In the genomic region with DNA sequence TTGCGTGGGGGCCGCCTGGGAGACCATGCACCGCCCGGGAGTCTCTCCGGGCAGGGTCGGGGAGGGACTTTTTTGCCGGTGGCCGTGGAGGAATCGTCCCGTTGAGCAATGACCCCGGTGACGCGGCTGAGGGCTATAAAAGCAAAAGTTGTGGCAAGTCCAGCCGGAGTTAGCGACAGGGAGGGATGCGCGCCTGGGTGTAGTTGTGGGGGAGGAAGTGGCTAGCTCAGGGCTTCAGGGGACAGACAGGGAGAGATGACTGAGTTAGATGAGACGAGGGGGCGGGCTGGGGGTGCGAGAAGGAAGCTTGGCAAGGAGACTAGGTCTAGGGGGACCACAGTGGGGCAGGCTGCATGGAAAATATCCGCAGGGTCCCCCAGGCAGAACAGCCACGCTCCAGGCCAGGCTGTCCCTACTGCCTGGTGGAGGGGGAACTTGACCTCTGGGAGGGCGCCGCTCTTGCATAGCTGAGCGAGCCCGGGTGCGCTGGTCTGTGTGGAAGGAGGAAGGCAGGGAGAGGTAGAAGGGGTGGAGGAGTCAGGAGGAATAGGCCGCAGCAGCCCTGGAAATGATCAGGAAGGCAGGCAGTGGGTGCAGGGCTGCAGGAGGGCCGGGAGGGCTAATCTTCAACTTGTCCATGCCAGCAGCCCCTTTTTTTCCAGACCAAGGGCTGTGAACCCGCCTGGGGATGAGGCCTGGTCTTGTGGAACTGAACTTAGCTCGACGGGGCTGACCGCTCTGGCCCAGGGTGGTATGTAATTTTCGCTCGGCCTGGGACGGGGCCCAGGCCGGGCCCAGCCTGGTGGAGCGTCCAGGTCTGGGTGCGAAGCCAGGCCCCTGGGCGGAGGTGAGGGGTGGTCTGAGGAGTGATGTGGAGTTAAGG, we compare ENCODE assay signal across 1 cellular context.
A peak's percentile ranks its signal among the peaks of the same experiment; 100 is the strongest.
TF ChIP-seq lines count a peak whose summit lies in the region.

TSS of gene NEAT1 (plus strand) at position 166 of the 883 bp plus-strand sequence.

TF ChIP-seq in K562, 482 proteins besides CTCF, POLR2A, EP300 and RAD21 (continued from another document and continues in another):
- TF ChIP-seq, protein P1, sequence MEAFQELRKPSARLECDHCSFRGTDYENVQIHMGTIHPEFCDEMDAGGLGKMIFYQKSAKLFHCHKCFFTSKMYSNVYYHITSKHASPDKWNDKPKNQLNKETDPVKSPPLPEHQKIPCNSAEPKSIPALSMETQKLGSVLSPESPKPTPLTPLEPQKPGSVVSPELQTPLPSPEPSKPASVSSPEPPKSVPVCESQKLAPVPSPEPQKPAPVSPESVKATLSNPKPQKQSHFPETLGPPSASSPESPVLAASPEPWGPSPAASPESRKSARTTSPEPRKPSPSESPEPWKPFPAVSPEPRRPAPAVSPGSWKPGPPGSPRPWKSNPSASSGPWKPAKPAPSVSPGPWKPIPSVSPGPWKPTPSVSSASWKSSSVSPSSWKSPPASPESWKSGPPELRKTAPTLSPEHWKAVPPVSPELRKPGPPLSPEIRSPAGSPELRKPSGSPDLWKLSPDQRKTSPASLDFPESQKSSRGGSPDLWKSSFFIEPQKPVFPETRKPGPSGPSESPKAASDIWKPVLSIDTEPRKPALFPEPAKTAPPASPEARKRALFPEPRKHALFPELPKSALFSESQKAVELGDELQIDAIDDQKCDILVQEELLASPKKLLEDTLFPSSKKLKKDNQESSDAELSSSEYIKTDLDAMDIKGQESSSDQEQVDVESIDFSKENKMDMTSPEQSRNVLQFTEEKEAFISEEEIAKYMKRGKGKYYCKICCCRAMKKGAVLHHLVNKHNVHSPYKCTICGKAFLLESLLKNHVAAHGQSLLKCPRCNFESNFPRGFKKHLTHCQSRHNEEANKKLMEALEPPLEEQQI (IDR thresholded peaks at IDR 0.05): no peak
- TF ChIP-seq ZNF436 (CRISPR knock-in tag; IDR thresholded peaks at IDR 0.05) (peak; percentile 99), WHSC1 (IDR thresholded peaks at IDR 0.05; ENCODE audit: low read length) (no peak), ZBTB12 (CRISPR knock-in tag; IDR thresholded peaks at IDR 0.05) (peak; percentile 69), C11orf30 (IDR thresholded peaks at IDR 0.05; ENCODE audit: low read depth) (no peak), ZNF449 (CRISPR knock-in tag; IDR thresholded peaks at IDR 0.05) (peak; percentile 83), SAFB2 (IDR thresholded peaks at IDR 0.05; ENCODE audit: borderline replicate concordance, low read depth, low read length, severe bottlenecking) (no peak), PRPF4 (IDR thresholded peaks at IDR 0.05; ENCODE audit: insufficient read depth, low read depth, low read length, poor library complexity, severe bottlenecking) (peak; percentile 100), HDAC2 (IDR thresholded peaks at IDR 0.05) (peak; percentile 85), MAFG (tag; conservative IDR thresholded peaks at IDR 0.05) (peak; percentile 41; the same call in 1 of the 2 replicates), CREB5 (CRISPR knock-in tag; IDR thresholded peaks at IDR 0.05) (peak; percentile 100), ZHX1 (conservative IDR thresholded peaks at IDR 0.05; ENCODE audit: low read length) (peak; percentile 67; the same call in 1 of the 2 replicates), SMAD4 (CRISPR knock-in tag; conservative IDR thresholded peaks at IDR 0.05) (peak; percentile 95), HDAC3 (IDR thresholded peaks at IDR 0.05; ENCODE audit: borderline replicate concordance, partially characterized antibody) (no peak), NKRF (IDR thresholded peaks at IDR 0.05; ENCODE audit: borderline replicate concordance) (peak; percentile 85), LARP7 (IDR thresholded peaks at IDR 0.05) (peak; percentile 99), RFX5 (IDR thresholded peaks at IDR 0.05; ENCODE audit: low read depth, low read length) (no peak; the same call in 1 of the 2 replicates), ZNF707 (CRISPR knock-in tag; conservative IDR thresholded peaks at IDR 0.05) (no peak), NEUROD1 (IDR thresholded peaks at IDR 0.05; ENCODE audit: borderline replicate concordance, low read depth, low read length, partially characterized antibody) (peak; percentile 96), MBD2 (IDR thresholded peaks at IDR 0.05; ENCODE audit: borderline replicate concordance, low read depth) (peak; percentile 97), ZNF444 (CRISPR knock-in tag; IDR thresholded peaks at IDR 0.05) (peak; percentile 99), ETV1 (tag; conservative IDR thresholded peaks at IDR 0.05; ENCODE audit: low read depth) (peak; percentile 94), GTF2F1 (IDR thresholded peaks at IDR 0.05; ENCODE audit: low read depth, low read length) (peak; percentile 99), ZBTB7A (IDR thresholded peaks at IDR 0.05; ENCODE audit: borderline replicate concordance, control insufficient read depth, low read depth, low read length) (peak; percentile 94), BRD9 (IDR thresholded peaks at IDR 0.05; ENCODE audit: low read depth, partially characterized antibody) (peak; percentile 50), XRCC5 (IDR thresholded peaks at IDR 0.05; ENCODE audit: low read depth, low read length) (peak; percentile 47), NFATC3 (IDR thresholded peaks at IDR 0.05) (peak; percentile 70; the same call in 1 of the 2 replicates), ASH1L (IDR thresholded peaks at IDR 0.05; ENCODE audit: borderline replicate concordance, low read depth, partially characterized antibody) (no peak), ZNF57 (CRISPR knock-in tag; IDR thresholded peaks at IDR 0.05) (peak; percentile 99), EHMT2 (IDR thresholded peaks at IDR 0.05) (peak; percentile 35; the same call in 1 of the 2 replicates), ETV6 (IDR thresholded peaks at IDR 0.05; ENCODE audit: borderline replicate concordance in 1 of 2, low read depth in 2 of 2, low read length in 1 of 2) (peak in 1 of 2 experiments; percentile 77; a peak in 2 of 4 replicates), ETV6 (CRISPR knock-in tag; IDR thresholded peaks at IDR 0.05; ENCODE audit: borderline replicate concordance) (no peak), GABPA (tag; conservative IDR thresholded peaks at IDR 0.05; ENCODE audit: low read depth) (no peak), SRSF7 (optimal IDR thresholded peaks at IDR 0.05; ENCODE audit: low read depth, low read length) (no peak), LEF1 (IDR thresholded peaks at IDR 0.05) (peak; percentile 60), ADNP (tag; IDR thresholded peaks at IDR 0.05) (no peak), CBX3 (IDR thresholded peaks at IDR 0.05; ENCODE audit: borderline replicate concordance in 1 of 2, low read length in 2 of 2) (peak in 1 of 2 experiments; percentile 65; a peak in 1 of 3 replicates), HLTF (IDR thresholded peaks at IDR 0.05) (peak; percentile 93), PKNOX1 (IDR thresholded peaks at IDR 0.05) (peak; percentile 68), NFIC (IDR thresholded peaks at IDR 0.05) (peak; percentile 89)
- TF ChIP-seq, protein P2, sequence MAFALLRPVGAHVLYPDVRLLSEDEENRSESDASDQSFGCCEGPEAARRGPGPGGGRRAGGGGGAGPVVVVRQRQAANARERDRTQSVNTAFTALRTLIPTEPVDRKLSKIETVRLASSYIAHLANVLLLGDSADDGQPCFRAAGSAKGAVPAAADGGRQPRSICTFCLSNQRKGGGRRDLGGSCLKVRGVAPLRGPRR (CRISPR knock-in tag; IDR thresholded peaks at IDR 0.05): peak; percentile 89; the same call in 1 of the 2 replicates
- TF ChIP-seq, protein P3, sequence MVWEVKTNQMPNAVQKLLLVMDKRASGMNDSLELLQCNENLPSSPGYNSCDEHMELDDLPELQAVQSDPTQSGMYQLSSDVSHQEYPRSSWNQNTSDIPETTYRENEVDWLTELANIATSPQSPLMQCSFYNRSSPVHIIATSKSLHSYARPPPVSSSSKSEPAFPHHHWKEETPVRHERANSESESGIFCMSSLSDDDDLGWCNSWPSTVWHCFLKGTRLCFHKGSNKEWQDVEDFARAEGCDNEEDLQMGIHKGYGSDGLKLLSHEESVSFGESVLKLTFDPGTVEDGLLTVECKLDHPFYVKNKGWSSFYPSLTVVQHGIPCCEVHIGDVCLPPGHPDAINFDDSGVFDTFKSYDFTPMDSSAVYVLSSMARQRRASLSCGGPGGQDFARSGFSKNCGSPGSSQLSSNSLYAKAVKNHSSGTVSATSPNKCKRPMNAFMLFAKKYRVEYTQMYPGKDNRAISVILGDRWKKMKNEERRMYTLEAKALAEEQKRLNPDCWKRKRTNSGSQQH (CRISPR knock-in tag; IDR thresholded peaks at IDR 0.05): peak; percentile 100
- TF ChIP-seq, protein P4, sequence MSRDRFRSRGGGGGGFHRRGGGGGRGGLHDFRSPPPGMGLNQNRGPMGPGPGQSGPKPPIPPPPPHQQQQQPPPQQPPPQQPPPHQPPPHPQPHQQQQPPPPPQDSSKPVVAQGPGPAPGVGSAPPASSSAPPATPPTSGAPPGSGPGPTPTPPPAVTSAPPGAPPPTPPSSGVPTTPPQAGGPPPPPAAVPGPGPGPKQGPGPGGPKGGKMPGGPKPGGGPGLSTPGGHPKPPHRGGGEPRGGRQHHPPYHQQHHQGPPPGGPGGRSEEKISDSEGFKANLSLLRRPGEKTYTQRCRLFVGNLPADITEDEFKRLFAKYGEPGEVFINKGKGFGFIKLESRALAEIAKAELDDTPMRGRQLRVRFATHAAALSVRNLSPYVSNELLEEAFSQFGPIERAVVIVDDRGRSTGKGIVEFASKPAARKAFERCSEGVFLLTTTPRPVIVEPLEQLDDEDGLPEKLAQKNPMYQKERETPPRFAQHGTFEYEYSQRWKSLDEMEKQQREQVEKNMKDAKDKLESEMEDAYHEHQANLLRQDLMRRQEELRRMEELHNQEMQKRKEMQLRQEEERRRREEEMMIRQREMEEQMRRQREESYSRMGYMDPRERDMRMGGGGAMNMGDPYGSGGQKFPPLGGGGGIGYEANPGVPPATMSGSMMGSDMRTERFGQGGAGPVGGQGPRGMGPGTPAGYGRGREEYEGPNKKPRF (IDR thresholded peaks at IDR 0.05; ENCODE audit: low read depth, low read length): no peak
